Comparison of ENCODE assay signal across 8 cellular contexts in the genomic region with DNA sequence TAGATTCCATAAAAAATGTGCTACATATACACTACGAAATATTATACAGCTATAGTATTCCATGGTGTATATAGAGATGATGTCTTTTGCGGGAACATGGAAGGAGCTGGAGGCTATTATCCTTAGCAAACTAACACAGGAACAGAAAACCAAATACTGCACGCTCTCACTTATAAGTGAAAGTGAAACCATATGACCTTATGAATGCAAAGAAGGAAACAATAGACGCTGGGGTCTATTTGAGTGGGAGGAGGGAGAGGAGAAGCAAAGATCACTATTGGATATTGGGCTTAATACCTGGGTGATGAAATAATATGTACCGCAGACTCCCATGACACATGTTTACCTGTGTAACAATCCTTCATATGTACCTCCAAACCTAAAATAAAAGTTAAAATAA.
DNase-seq lines count a peak whose midpoint lies in the region; ATAC-seq lines count a peak whose summit lies in the region.

No MANE protein-coding gene starts in this region.

- peaks cover 4% of the 10 kb centered on the region for H3K9me3 Mint-ChIP-seq in activated CD4-positive, alpha-beta memory T cell treated with anti-CD3 and anti-CD28 coated beads for 36 hours
- peaks cover 0 to 2% (median 0%) of the 10 kb centered on the region in 7 donors for H3K9me3 Mint-ChIP-seq in naive B cell

- POLR2A ChIA-PET in activated CD4-positive, alpha-beta memory T cell treated with anti-CD3 and anti-CD28 coated beads for 36 hours (lab: Charles Lee), result no interaction called here

- no peaks in the 10 kb centered on the region for H3K27me3 Mint-ChIP-seq in activated CD4-positive, alpha-beta memory T cell treated with anti-CD3 and anti-CD28 coated beads for 36 hours
- H3K27me3 Mint-ChIP-seq in naive B cell, result no peaks in the 10 kb centered on the region

- CTCF ChIA-PET in activated CD4-positive, alpha-beta memory T cell treated with anti-CD3 and anti-CD28 coated beads for 36 hours (lab: Charles Lee), result no interaction called here

- no peaks in the 10 kb centered on the region for H3K36me3 Mint-ChIP-seq in activated CD4-positive, alpha-beta memory T cell treated with anti-CD3 and anti-CD28 coated beads for 36 hours
- no peaks in the 10 kb centered on the region for H3K36me3 Mint-ChIP-seq in naive B cell

- peaks cover 12% of the 10 kb centered on the region for H3K4me1 Mint-ChIP-seq in activated CD4-positive, alpha-beta memory T cell treated with anti-CD3 and anti-CD28 coated beads for 36 hours (ENCODE audit: low read depth)
- H3K4me1 Mint-ChIP-seq in naive B cell, result peaks cover 0 to 13% (median 9%) of the 10 kb centered on the region in 3 donors

- H3K4me3 Mint-ChIP-seq in activated CD4-positive, alpha-beta memory T cell treated with anti-CD3 and anti-CD28 coated beads for 36 hours, result peak overlapping the region; percentile 60
- peak overlapping the region; percentile 2 to 76 (median 66) for H3K4me3 Mint-ChIP-seq in naive B cell

- peak overlapping the region; percentile 42 for H3K27ac Mint-ChIP-seq in activated CD4-positive, alpha-beta memory T cell treated with anti-CD3 and anti-CD28 coated beads for 36 hours
- H3K27ac Mint-ChIP-seq in naive B cell, result peak overlapping the region in 5 of 6 donors; percentile 1 to 39 (median 12)

- intact Hi-C loops in activated CD4-positive, alpha-beta memory T cell treated with anti-CD3 and anti-CD28 coated beads for 36 hours (cut with micrococcal nuclease), result no loop called here

- DNase-seq in A172 (ENCODE audit: low spot score), result peak; percentile 22
- no peak for DNase-seq in activated CD4-positive, alpha-beta memory T cell treated with anti-CD3 and anti-CD28 coated beads for 36 hours
- peak; percentile 2 for DNase-seq in naive B cell
- DNase-seq in NCI-H510A treated with DMSO at 0.1 percent for 48 hours (lab: John Stamatoyannopoulos, UW), result no peak
- no peak for DNase-seq in HCEC 1CT

- peak; percentile 72 for ATAC-seq in GM18873 (IDR thresholded peaks at IDR 0.05; ENCODE audit: low FRiP score, unreplicated experiment)
- ATAC-seq in HG03457 (IDR thresholded peaks at IDR 0.05; ENCODE audit: unreplicated experiment), result peak; percentile 95
- ATAC-seq in naive B cell (ENCODE audit: low read depth in 2 of 2), result peak; percentile 62 to 81
- no peak for ATAC-seq in GM19035 (IDR thresholded peaks at IDR 0.05; ENCODE audit: unreplicated experiment)

Comparison
In these comparisons a context has a peak if more than half of its experiments do, and no peak if none do; other contexts are left out.
1. DNase-seq: peak in A172 (single experiment) and naive B cell (single experiment); none in activated CD4-positive, alpha-beta memory T cell treated with anti-CD3 and anti-CD28 coated beads for 36 hours (single experiment), NCI-H510A treated with DMSO at 0.1 percent for 48 hours (single experiment) and HCEC 1CT (single experiment).